8 cellular contexts compared by ENCODE assay signal in the genomic region with DNA sequence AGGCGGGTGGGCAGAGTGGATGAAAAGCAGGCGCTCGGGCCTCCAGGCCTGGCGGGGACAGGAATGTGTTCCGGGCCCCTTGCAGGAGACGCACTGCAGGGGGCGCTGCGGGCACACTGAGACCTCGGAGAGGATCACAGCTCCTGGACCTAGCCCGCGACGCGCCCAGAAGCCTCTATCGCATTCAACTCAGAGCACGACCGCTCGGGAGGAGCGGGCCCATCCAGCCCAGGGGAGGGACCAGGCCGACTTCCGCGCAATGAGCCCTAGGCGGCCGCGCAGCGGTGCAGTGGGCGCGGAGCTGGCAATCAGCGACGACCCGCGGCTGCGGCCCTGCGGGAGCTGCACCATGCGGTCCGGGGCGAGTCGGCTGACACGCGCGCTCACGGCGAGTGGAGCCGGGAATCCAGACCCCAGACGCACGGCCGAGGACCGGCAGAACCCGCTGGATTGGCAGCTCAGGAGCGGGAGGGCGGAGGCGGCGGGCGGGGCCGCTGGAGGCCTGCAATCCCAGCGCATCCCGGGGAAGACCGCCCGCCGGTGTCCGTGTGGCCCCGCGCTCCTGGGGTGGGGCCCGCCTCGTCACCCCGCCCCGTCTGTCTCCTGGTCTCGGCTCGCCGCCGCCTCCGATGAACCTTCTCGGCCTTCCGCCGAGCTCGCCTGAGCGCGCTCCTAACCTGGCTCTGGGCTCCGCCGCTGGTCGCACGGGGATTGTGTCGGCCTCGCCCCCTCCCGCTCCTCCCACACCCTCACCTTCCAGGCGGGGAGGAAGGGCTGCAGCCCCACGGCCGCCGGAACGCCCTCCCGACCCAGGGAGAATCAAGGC. TPM values are rescaled to one million over a fixed set of nuclear protein-coding genes. Genes with fewer than 3 reads are reported as not detected.
DNase-seq lines count a peak whose midpoint lies in the region; ATAC-seq and TF ChIP-seq lines count a peak whose summit lies in the region.

No MANE protein-coding gene starts in this region.

- ATAC-seq in HG03378 (IDR thresholded peaks at IDR 0.05; ENCODE audit: unreplicated experiment) = peak; percentile 82
- peak; percentile 93 to 94 for ATAC-seq in activated CD4-positive, CD25-positive, alpha-beta regulatory T cell treated with anti-CD3 and anti-CD28 coated beads, Interleukin-2, amount 50 U/mL, for 24 hours

- TF ChIP-seq POLR2A in GM19099 (IDR thresholded peaks at IDR 0.05; ENCODE audit: extremely low read depth, insufficient read length, low read depth) = peak; percentile 59

- peak; percentile 81 for TF ChIP-seq CTCF in BE2C (IDR thresholded peaks at IDR 0.05; ENCODE audit: low read depth, low read length)
- peak; percentile 93 for TF ChIP-seq CTCF in kidney epithelial cell (IDR thresholded peaks at IDR 0.05; ENCODE audit: insufficient read depth, low read length, poor library complexity, severe bottlenecking)

- H3K27me3 ChIP-seq in BE2C (peaks cover 13% of the 10 kb centered on the region), kidney epithelial cell (ENCODE audit: control insufficient read depth, insufficient read depth, low read length) (no peaks in the 10 kb centered on the region)

- H3K4me3 ChIP-seq in BE2C (ENCODE audit: low read depth, low read length) (peak overlapping the region; percentile 67), kidney epithelial cell (ENCODE audit: low read depth, low read length) (peak overlapping the region; percentile 52)

- DNase-seq in BE2C (peak; percentile 97), NCI-H446 (lab: John Stamatoyannopoulos, UW) (peak; percentile 68 to 89), cerebellar nuclear complex (lab: John Stamatoyannopoulos, UW) (peak; percentile 34 to 49), kidney epithelial cell (ENCODE audit: low read depth) (peak; percentile 72)
- peak; percentile 98 for DNase-seq in stimulated activated CD4-positive, alpha-beta T cell treated with anti-CD3 and anti-CD28 coated beads, Interleukin-15, amount 100 ng/mL, for 24 hours

- no peaks in the 10 kb centered on the region for H3K4me1 ChIP-seq in BE2C

- H3K9me3 ChIP-seq in BE2C = no peaks in the 10 kb centered on the region

- H3K36me3 ChIP-seq in BE2C (no peaks in the 10 kb centered on the region), kidney epithelial cell (ENCODE audit: control insufficient read depth, insufficient read depth, low read length) (no peaks in the 10 kb centered on the region)

RNA-seq across cellular contexts. Expression of gene GRID1, which starts 33.5 kb away (rescaled TPM):
- polyA plus RNA-seq in BE2C (2012; ENCODE audit: insufficient read depth, insufficient read length, low read depth) = 55.8 TPM
- 0.33 and 2.3 TPM in 2 replicates for total RNA-seq in kidney epithelial cell

Comparison
In these comparisons a context has a peak if more than half of its experiments do, and no peak if none do; other contexts are left out.
1. Peak in every context shown above with its lines: DNase-seq, ATAC-seq and H3K4me3 ChIP-seq.
2. DNase-seq: peak in every context shown above with its lines; median percentile 98 in stimulated activated CD4-positive, alpha-beta T cell treated with anti-CD3 and anti-CD28 coated beads, Interleukin-15, amount 100 ng/mL, for 24 hours; 97 in BE2C; 78 in NCI-H446; 72 in kidney epithelial cell; 42 in cerebellar nuclear complex.